ENCODE assay signal across 8 cellular contexts in the genomic region with DNA sequence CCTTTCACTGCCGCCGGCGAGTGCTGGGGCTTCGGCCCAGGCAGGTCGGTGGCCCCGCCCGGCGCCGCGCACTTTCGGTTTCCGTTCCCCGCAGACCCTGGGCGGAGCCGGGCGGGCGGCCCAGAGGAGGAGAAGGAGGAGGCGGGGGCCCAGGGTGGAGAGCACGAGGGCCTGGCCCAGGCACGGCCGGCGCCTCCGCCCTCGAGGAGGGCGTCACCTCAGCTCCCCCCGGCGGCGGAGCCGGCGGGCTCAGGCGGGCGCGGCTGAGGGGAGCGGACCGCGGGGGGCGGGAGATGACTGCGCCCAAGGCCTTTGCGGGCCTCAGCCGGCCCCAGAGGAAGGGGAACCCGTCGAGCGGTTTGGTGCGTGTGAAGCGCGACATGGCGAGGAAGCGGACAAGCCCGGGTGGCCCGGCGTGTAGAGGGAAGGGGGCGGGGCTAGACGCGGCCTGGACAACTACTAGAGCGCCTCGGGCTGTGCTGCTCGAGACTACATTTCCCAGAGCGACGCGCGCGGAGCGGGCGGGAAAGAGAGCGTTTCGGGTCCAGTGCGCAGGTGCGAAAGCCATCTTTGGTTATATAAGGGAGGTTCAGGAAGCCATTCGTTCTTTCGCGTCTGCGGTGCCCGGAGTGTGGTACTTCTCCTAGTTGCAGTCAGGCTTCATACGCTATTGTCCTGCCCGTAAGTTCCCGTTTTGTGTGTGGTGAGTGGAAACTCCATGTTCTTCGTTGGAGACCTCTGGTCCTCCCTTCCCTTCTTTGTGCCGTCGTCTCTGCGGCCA. TPM values are rescaled to one million over a fixed set of nuclear protein-coding genes. Genes with fewer than 3 reads are reported as not detected.
A peak's percentile ranks its signal among the peaks of the same experiment; 100 is the strongest.
DNase-seq lines count a peak whose midpoint lies in the region; ATAC-seq and TF ChIP-seq lines count a peak whose summit lies in the region.

A gene (minus strand): TSS at position 22 of the 781 bp plus-strand sequence. CDS start 2,218 bp downstream, outside the sequence.

- DNase-seq in GM13977 (ENCODE audit: low spot score): peak; percentile 96
- peak; percentile 95 for DNase-seq in NCI-H1694 (lab: John Stamatoyannopoulos, UW)
- peak; percentile 99 for DNase-seq in amniotic stem cell (lab: John Stamatoyannopoulos, UW)
- peak; percentile 99 for DNase-seq in left cardiac atrium
- DNase-seq in progenitor cell of endocrine pancreas (ENCODE audit: low spot score, unreplicated experiment): peak; percentile 92
- DNase-seq in ureter (ENCODE audit: low spot score): peak; percentile 99

- peaks cover 76% of the 10 kb centered on the region for H3K36me3 Mint-ChIP-seq in T-helper 1 cell treated with Interleukin-12 subunit alpha and Interleukin-12 subunit beta and Interleukin-4 antibody, amounts not matched to agents 30 μg/mL and 1 μg/mL, for 36 hours (ENCODE audit: low read depth)
- H3K36me3 Mint-ChIP-seq in progenitor cell of endocrine pancreas (ENCODE audit: insufficient read depth): peaks cover 55% of the 10 kb centered on the region

- peaks cover 54% of the 10 kb centered on the region for H3K4me1 Mint-ChIP-seq in T-helper 1 cell treated with Interleukin-12 subunit alpha and Interleukin-12 subunit beta and Interleukin-4 antibody, amounts not matched to agents 30 μg/mL and 1 μg/mL, for 36 hours (ENCODE audit: low read depth)
- peaks cover 30% of the 10 kb centered on the region for H3K4me1 Mint-ChIP-seq in progenitor cell of endocrine pancreas (ENCODE audit: low read depth)

- peak within 1 kb of the TSS; percentile 98 for H3K27ac Mint-ChIP-seq in T-helper 1 cell treated with Interleukin-12 subunit alpha and Interleukin-12 subunit beta and Interleukin-4 antibody, amounts not matched to agents 30 μg/mL and 1 μg/mL, for 36 hours
- H3K27ac Mint-ChIP-seq in progenitor cell of endocrine pancreas: peak within 1 kb of the TSS; percentile 96

- TF ChIP-seq CTCF in GM13977 (IDR thresholded peaks at IDR 0.05; ENCODE audit: extremely low read depth, insufficient read depth, missing control alignments): peak; percentile 24
- no peak for TF ChIP-seq CTCF in progenitor cell of endocrine pancreas (IDR thresholded peaks at IDR 0.05; ENCODE audit: unreplicated experiment)

- in situ Hi-C loops in GM13977 (cut with MboI; ENCODE audit: low pct_unique_long_range_greater_than_20kb, low sequenced_read_pairs, unreplicated experiment): no loop called here

- H3K9me3 Mint-ChIP-seq in T-helper 1 cell treated with Interleukin-12 subunit alpha and Interleukin-12 subunit beta and Interleukin-4 antibody, amounts not matched to agents 30 μg/mL and 1 μg/mL, for 36 hours: peaks cover 31% of the 10 kb centered on the region
- H3K9me3 Mint-ChIP-seq in progenitor cell of endocrine pancreas (ENCODE audit: low read depth): peaks cover 33% of the 10 kb centered on the region

- intact Hi-C loops in left cardiac atrium (cut with DNase I): no loop called here

- H3K4me3 Mint-ChIP-seq in T-helper 1 cell treated with Interleukin-12 subunit alpha and Interleukin-12 subunit beta and Interleukin-4 antibody, amounts not matched to agents 30 μg/mL and 1 μg/mL, for 36 hours: peak within 1 kb of the TSS; percentile 99
- H3K4me3 Mint-ChIP-seq in progenitor cell of endocrine pancreas (ENCODE audit: low read depth): peak within 1 kb of the TSS; percentile 86

- peak; percentile 83 for ATAC-seq in HG02884 (IDR thresholded peaks at IDR 0.05; ENCODE audit: unreplicated experiment)
- ATAC-seq in left cardiac atrium: peak; percentile 96 to 97

- no peaks in the 10 kb centered on the region for H3K27me3 Mint-ChIP-seq in T-helper 1 cell treated with Interleukin-12 subunit alpha and Interleukin-12 subunit beta and Interleukin-4 antibody, amounts not matched to agents 30 μg/mL and 1 μg/mL, for 36 hours (ENCODE audit: low read depth)
- H3K27me3 Mint-ChIP-seq in progenitor cell of endocrine pancreas: no peaks in the 10 kb centered on the region

RNA-seq across cellular contexts. Expression of the gene that starts here (rescaled TPM):
- total RNA-seq in left cardiac atrium (10 to 100 TPM; 20.3 to 24.5 TPM), progenitor cell of endocrine pancreas (10.0 and 10.7 TPM in 2 replicates), ureter (46.2 TPM)

Comparison
In these comparisons a context has a peak if more than half of its experiments do, and no peak if none do; other contexts are left out.
1. Peak in every context shown above with its lines: DNase-seq and ATAC-seq.